In genomic region chr10:97549587-97550322, GRCh38 we compare ENCODE assay signal across 10 cellular contexts. TPM values are rescaled to one million over a fixed set of nuclear protein-coding genes. Genes with fewer than 3 reads are reported as not detected.
DNase-seq lines count a peak whose midpoint lies in the region; ATAC-seq, FAIRE-seq and TF ChIP-seq lines count a peak whose summit lies in the region.
"Had no signal": no experiment of that assay in that cellular context is flagged by ENCODE, and none has a peak within 500 bp of the region (broad histone marks: within the 10 kb centered on the region; RNA-seq: fewer than 3 reads in every experiment).

No MANE protein-coding gene starts in this region.

- peak; percentile 77 for FAIRE-seq in GM12892 (lab: Jason Lieb, UNC)
- FAIRE-seq: K562 had no signal

- TF ChIP-seq POLR2A in GM12892 (IDR thresholded peaks at IDR 0.05; ENCODE audit: low read depth, low read length), result no peak

- no peak for TF ChIP-seq CTCF in omental fat pad (IDR thresholded peaks at IDR 0.05)

- intact Hi-C loops in sciatic nerve (cut with DNase I), result loop anchor here (5.0 to 10.0 kb wide), 2 partner anchors 87 to 925 kb away; no protein-coding TSS in a partner anchor

- DNase-seq in GM12892 (ENCODE audit: insufficient read length) (no peak), amygdala (lab: John Stamatoyannopoulos, UW) (peak in 41 of 56 donors; percentile 19 to 86 (median 41)), hippocampal formation (lab: John Stamatoyannopoulos, UW) (peak; percentile 42 to 62), sciatic nerve (ENCODE audit: low spot score) (no peak), omental fat pad (ENCODE audit: low spot score) (no peak), SIG-M5 treated with dmso at 0.1 percent for 504 hours (lab: John Stamatoyannopoulos, UW; ENCODE audit: unreplicated experiment) (no peak)

- ATAC-seq in sciatic nerve (peak; percentile 77), omental fat pad (ENCODE audit: low FRiP score) (no peak), GM21737 (IDR thresholded peaks at IDR 0.05; ENCODE audit: unreplicated experiment) (no peak), HG03354 (IDR thresholded peaks at IDR 0.05; ENCODE audit: poor library complexity, severe bottlenecking, unreplicated experiment) (no peak)
- ATAC-seq: activated naive CD4-positive, alpha-beta T cell treated with anti-CD3 and anti-CD28 coated beads, Interleukin-2, amount 50 U/mL, for 72 hours had no signal

RNA-seq across cellular contexts. Expression of gene ANKRD2, which starts 22.8 kb away (rescaled TPM):
- polyA plus RNA-seq in GM12892 (2012; ENCODE audit: missing spikeins), result not detected
- not detected for total RNA-seq in sciatic nerve
- 1 to 10 TPM in 1 of 4 donors, not detected in 3; 2.7 TPM for total RNA-seq in omental fat pad
- total RNA-seq: K562 had no signal
- polyA plus RNA-seq: K562 had no signal

RNA-seq across cellular contexts. Expression of gene HOGA1, which starts 34.4 kb away (rescaled TPM):
- polyA plus RNA-seq in GM12892 (2012; ENCODE audit: missing spikeins), result not detected
- total RNA-seq in sciatic nerve (4.1 TPM), omental fat pad (10 to 100 TPM in 1 of 4 donors, 1 to 10 TPM in 3; 3.3 to 11.7 (median 7.6) TPM)
- total RNA-seq: activated naive CD4-positive, alpha-beta T cell treated with anti-CD3 and anti-CD28 coated beads, Interleukin-2, amount 50 U/mL, for 72 hours; K562 had no signal
- polyA plus RNA-seq: K562 had no signal

RNA-seq across cellular contexts. Expression of gene C10orf62, which starts 39.8 kb away (rescaled TPM):
- not detected for polyA plus RNA-seq in GM12892 (2012; ENCODE audit: missing spikeins)
- total RNA-seq in sciatic nerve (not detected), omental fat pad (1 to 10 TPM in 1 of 4 donors, under 1 TPM in 1, not detected in 2; 0.88 to 1.2 TPM)
- total RNA-seq: activated naive CD4-positive, alpha-beta T cell treated with anti-CD3 and anti-CD28 coated beads, Interleukin-2, amount 50 U/mL, for 72 hours; K562 had no signal
- polyA plus RNA-seq: K562 had no signal

RNA-seq across cellular contexts. Expression of gene UBTD1, which starts 51.0 kb away (rescaled TPM):
- 0.55 TPM for polyA plus RNA-seq in GM12892 (2012; ENCODE audit: missing spikeins)
- total RNA-seq in sciatic nerve (8.1 TPM), omental fat pad (10 to 100 TPM; 15.6 to 22.8 (median 19.2) TPM)

RNA-seq across cellular contexts. Expression of gene MMS19, which starts 51.5 kb away (rescaled TPM):
- 53.0 TPM for polyA plus RNA-seq in GM12892 (2012; ENCODE audit: missing spikeins)
- total RNA-seq in sciatic nerve (65.9 TPM), omental fat pad (100 to 1,000 TPM in 1 of 4 donors, 10 to 100 TPM in 3; 44.4 to 117 (median 64.7) TPM)

Comparison
In these comparisons a context has a peak if more than half of its experiments do, and no peak if none do; other contexts are left out.
1. DNase-seq: peak in amygdala (41 of 56) and hippocampal formation (2 of 2); none in GM12892 (single experiment), sciatic nerve (single experiment), omental fat pad (single experiment) and SIG-M5 treated with dmso at 0.1 percent for 504 hours (single experiment).